20 cellular contexts compared by ENCODE assay signal in the genomic region with DNA sequence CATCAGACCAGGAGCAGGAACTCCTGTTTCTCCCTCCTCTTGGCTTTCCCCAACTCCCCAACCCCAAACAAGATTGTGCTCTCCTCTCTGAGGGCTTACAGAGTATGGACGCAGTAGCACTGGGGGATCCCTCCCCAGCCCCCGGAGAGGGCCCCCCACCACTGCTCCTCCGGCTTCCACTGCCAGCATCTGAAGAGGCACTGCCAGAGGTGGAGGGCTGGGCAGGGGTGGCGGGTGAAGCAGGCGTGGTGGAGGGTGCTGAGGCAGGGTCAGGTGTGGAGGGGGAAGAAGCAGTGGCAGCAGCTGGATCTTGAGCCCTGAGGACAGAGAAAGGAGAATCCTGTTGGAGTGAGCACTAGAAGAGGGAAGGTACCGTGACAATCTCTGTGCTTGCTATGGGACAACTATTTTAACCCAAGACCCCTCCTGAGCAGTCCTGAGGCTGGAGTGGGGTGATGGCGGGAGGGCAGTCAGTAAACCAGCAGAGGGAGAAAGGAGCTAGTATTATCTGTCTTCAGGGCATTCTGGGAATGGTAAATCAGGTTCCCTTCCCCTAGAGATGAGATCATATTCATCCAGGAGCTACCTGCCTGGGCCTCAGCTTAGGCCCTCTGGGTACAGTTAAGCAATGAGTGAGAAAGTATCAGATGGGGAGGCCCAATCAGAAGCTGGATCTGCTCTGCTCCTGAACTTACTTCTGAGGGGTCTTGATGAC. TPM values are rescaled to one million over a fixed set of nuclear protein-coding genes. Genes with fewer than 3 reads are reported as not detected.
A peak's percentile ranks its signal among the peaks of the same experiment; 100 is the strongest.
DNase-seq lines count a peak whose midpoint lies in the region; ATAC-seq, FAIRE-seq and TF ChIP-seq lines count a peak whose summit lies in the region.
"Had no signal": no experiment of that assay in that cellular context is flagged by ENCODE, and none has a peak within 500 bp of the region (broad histone marks: within the 10 kb centered on the region; RNA-seq: fewer than 3 reads in every experiment).

No MANE protein-coding gene starts in this region.

- H3K4me3 Mint-ChIP-seq in CD4-positive, alpha-beta T cell = peak overlapping the region; percentile 52
- H3K4me3 Mint-ChIP-seq in endodermal cell (peak overlapping the region; percentile 93), osteocyte (ENCODE audit: unreplicated experiment) (no peak overlapping the region)

- H3K27me3 ChIP-seq in CD4-positive, alpha-beta T cell (ENCODE audit: control insufficient read depth, insufficient read depth, low read length) = no peaks in the 10 kb centered on the region
- H3K27me3 ChIP-seq in endodermal cell (ENCODE audit: control insufficient read depth, insufficient read depth, low read length, poor library complexity, severe bottlenecking) (no peaks in the 10 kb centered on the region), pancreas (no peaks in the 10 kb centered on the region)
- H3K27me3 ChIP-seq: gastroesophageal sphincter had no signal

- H3K36me3 Mint-ChIP-seq in CD4-positive, alpha-beta T cell (ENCODE audit: low read depth) = peaks cover 40% of the 10 kb centered on the region
- H3K36me3 Mint-ChIP-seq in endodermal cell (ENCODE audit: low read depth) (peaks cover 31% of the 10 kb centered on the region), osteocyte (ENCODE audit: unreplicated experiment) (peaks cover 10% of the 10 kb centered on the region)

- H3K4me1 ChIP-seq in HEK293 (ENCODE audit: control insufficient read depth, insufficient read depth, low read length) (no peaks in the 10 kb centered on the region), endodermal cell (ENCODE audit: control insufficient read depth, insufficient read depth, low read length) (peaks cover 4% of the 10 kb centered on the region), pancreas (peaks cover 0 to 8% (median 7%) of the 10 kb centered on the region in 3 donors)

- peaks cover 35% of the 10 kb centered on the region for H3K4me1 Mint-ChIP-seq in CD4-positive, alpha-beta T cell (ENCODE audit: low read depth)
- peaks cover 20% of the 10 kb centered on the region for H3K4me1 Mint-ChIP-seq in endodermal cell
- H3K4me1 Mint-ChIP-seq in osteocyte (ENCODE audit: unreplicated experiment) = peaks cover 23% of the 10 kb centered on the region

- no peak for DNase-seq in CD4-positive, alpha-beta T cell
- no peak for DNase-seq in endodermal cell
- DNase-seq in osteocyte (ENCODE audit: extremely low spot score, unreplicated experiment) = no peak
- no peak for DNase-seq in activated CD4-positive, alpha-beta T cell treated with anti-CD3 and anti-CD28 coated beads, Interleukin-2, amount 50 U/mL, for 1 hour
- no peak for DNase-seq in dermis blood vessel endothelial cell
- no peak for DNase-seq in pancreas
- DNase-seq: kidney; naive B cell; NCI-H1417 treated with DMSO at 0.1 percent for 48 hours; NCI-H524; stimulated activated CD4-positive, alpha-beta T cell treated with anti-CD3 and anti-CD28 coated beads, Interleukin-1b, Interleukin-23, amount 100 ng/mL, for 48 hours; stimulated activated naive CD4-positive, alpha-beta T cell treated with Interleukin-2 at 50 U/mL for 16 hours had no signal

- ATAC-seq in CD4-positive, alpha-beta T cell (ENCODE audit: poor library complexity) = no peak
- no peak for ATAC-seq in pancreas
- ATAC-seq: activated CD4-positive, CD25-positive, alpha-beta regulatory T cell treated with anti-CD3 and anti-CD28 coated beads, Interleukin-2, amount 50 U/mL, for 24 hours; gastroesophageal sphincter; SK-N-SH treated with all-trans-retinoic acid at 6 μM for 48 hours had no signal

- no peak overlapping the region for H3K27ac ChIP-seq in CD4-positive, alpha-beta T cell (ENCODE audit: low read depth, low read length)
- H3K27ac ChIP-seq in HEK293 (ENCODE audit: extremely low read depth, low read depth, low read length) = no peak overlapping the region
- H3K27ac ChIP-seq in endodermal cell (ENCODE audit: low read depth, low read length) = no peak overlapping the region
- no peak overlapping the region for H3K27ac ChIP-seq in pancreas
- H3K27ac ChIP-seq: gastroesophageal sphincter had no signal

- intact Hi-C loops in CD4-positive, alpha-beta T cell (cut with DNase I, micrococcal nuclease) = loop anchor here (5.0 to 10.0 kb wide), 5 partner anchors 119 to 776 kb away; partner anchors contain the start of genes CLK2 (in 1 of the 2), GON4L (in 1 of the 2), HCN3 (in 1 of the 2) and KHDC4 (in 1 of the 2)
- intact Hi-C loops in pancreas (cut with DNase I) = no loop called here

- H3K9me3 ChIP-seq in CD4-positive, alpha-beta T cell (ENCODE audit: control insufficient read depth, low read length) = no peaks in the 10 kb centered on the region
- H3K9me3 ChIP-seq in HEK293 (ENCODE audit: control insufficient read depth, insufficient read depth, low read depth, low read length) (no peaks in the 10 kb centered on the region), endodermal cell (ENCODE audit: control insufficient read depth, low read length) (no peaks in the 10 kb centered on the region), pancreas (no peaks in the 10 kb centered on the region)
- H3K9me3 ChIP-seq: gastroesophageal sphincter had no signal

- H3K36me3 ChIP-seq in HEK293 (ENCODE audit: control insufficient read depth in 2 of 2, insufficient read depth in 1 of 2, low read length in 2 of 2) (peaks cover 8 to 44% of the 10 kb centered on the region in 2 experiments; a peak in 2 of 3 replicates), endodermal cell (ENCODE audit: control insufficient read depth, insufficient read depth, low read length) (peaks cover 45% of the 10 kb centered on the region), pancreas (no peaks in the 10 kb centered on the region)

- no peak overlapping the region for H3K9ac ChIP-seq in endodermal cell (ENCODE audit: extremely low read depth, low read length, poor library complexity, severe bottlenecking)

- no peaks in the 10 kb centered on the region for H3K9me3 Mint-ChIP-seq in CD4-positive, alpha-beta T cell
- no peaks in the 10 kb centered on the region for H3K9me3 Mint-ChIP-seq in endodermal cell
- H3K9me3 Mint-ChIP-seq in osteocyte (ENCODE audit: unreplicated experiment) = no peaks in the 10 kb centered on the region
- H3K9me3 Mint-ChIP-seq: naive B cell had no signal

- CTCF ChIA-PET in CD4-positive, alpha-beta T cell (lab: Charles Lee) = interaction anchor here (0.6 kb wide), 1 partner anchor 253 kb away, joined by 3 read pairs; no protein-coding TSS in a partner anchor
- CTCF ChIA-PET in HEK293 (lab: Yijun Ruan, JAX) = interaction anchor here (0.5 to 1.4 kb wide), 7 partner anchors 14 to 113 kb away, joined by 3 to 5 read pairs (median 3); no protein-coding TSS in a partner anchor

- H3K4me3 ChIP-seq in HEK293 (ENCODE audit: low read depth, low read length) (no peak overlapping the region), endodermal cell (ENCODE audit: low read length) (no peak overlapping the region), pancreas (no peak overlapping the region)
- H3K4me3 ChIP-seq: gastroesophageal sphincter, lung had no signal

- POLR2A ChIA-PET in CD4-positive, alpha-beta T cell (lab: Charles Lee) = interaction anchor here (0.7 kb wide), 1 partner anchor 231 kb away, joined by 3 read pairs; the partner anchor contains the start of gene SMG5
- POLR2A ChIA-PET in HEK293 (lab: Yijun Ruan, JAX) = interaction anchor here (0.9 to 1.2 kb wide), 2 partner anchors 15 to 109 kb away, joined by 3 read pairs; no protein-coding TSS in a partner anchor

- TF ChIP-seq CTCF in CD4-positive, alpha-beta T cell (IDR thresholded peaks at IDR 0.05) = no peak
- no peak for TF ChIP-seq CTCF in HEK293 (tag by site-specific recombination; IDR thresholded peaks at IDR 0.05)
- TF ChIP-seq CTCF in endodermal cell (conservative IDR thresholded peaks at IDR 0.05) = peak; percentile 25
- TF ChIP-seq CTCF in osteocyte (IDR thresholded peaks at IDR 0.05) = no peak
- no peak for TF ChIP-seq CTCF in pancreas (IDR thresholded peaks at IDR 0.05)

- no peaks in the 10 kb centered on the region for H3K27me3 Mint-ChIP-seq in CD4-positive, alpha-beta T cell
- H3K27me3 Mint-ChIP-seq in endodermal cell (ENCODE audit: insufficient read depth) = no peaks in the 10 kb centered on the region
- no peaks in the 10 kb centered on the region for H3K27me3 Mint-ChIP-seq in osteocyte (ENCODE audit: unreplicated experiment)
- H3K27me3 Mint-ChIP-seq: naive B cell had no signal

- no peak for FAIRE-seq in pancreas (lab: Jason Lieb, UNC)
- FAIRE-seq: GM18507, kidney had no signal

- 96 to 100% methylated on average over 1 to 6 of the region's 7 CpGs for WGBS in endodermal cell (ENCODE audit: insufficient coverage in 1 of 2, insufficient read length in 1 of 2), 2 experiments
- 90 to 91% methylated on average over 5 to 7 of the region's 7 CpGs for WGBS in pancreas, 2 donors

- H3K27ac Mint-ChIP-seq in CD4-positive, alpha-beta T cell = no peak overlapping the region
- H3K27ac Mint-ChIP-seq in endodermal cell (no peak overlapping the region), osteocyte (ENCODE audit: unreplicated experiment) (peak overlapping the region; percentile 18)

RNA-seq across cellular contexts. Expression of gene UBQLN4, which starts 2.4 kb away (rescaled TPM):
- 10 to 100 TPM; 10.6 to 11.9 TPM for total RNA-seq in CD4-positive, alpha-beta T cell
- total RNA-seq in endodermal cell (10 to 100 TPM; 56.4 to 62.4 TPM), osteocyte (36.4 and 36.9 TPM in 2 replicates), dermis blood vessel endothelial cell (16.3 and 23.4 TPM in 2 replicates), pancreas (10 to 100 TPM; 14.1 to 28.2 (median 16.9) TPM)
- 60.8 TPM for polyA plus RNA-seq in endodermal cell (2013, experiment 1 of 2)
- 56.6 TPM for polyA plus RNA-seq in endodermal cell (2013, experiment 2 of 2)
- 10 to 100 TPM; 18.6 to 24.4 TPM for polyA plus RNA-seq in pancreas

RNA-seq across cellular contexts. Expression of gene LAMTOR2, which starts 3.4 kb away (rescaled TPM):
- total RNA-seq in CD4-positive, alpha-beta T cell = 1 to 10 TPM; 7.0 to 8.7 TPM
- total RNA-seq in endodermal cell (100 to 1,000 TPM in 1 of 2 donors, 10 to 100 TPM in 1; 84.4 to 101 TPM), osteocyte (56.2 and 59.9 TPM in 2 replicates), dermis blood vessel endothelial cell (69.3 and 103 TPM in 2 replicates), pancreas (10 to 100 TPM; 31.7 to 40.1 (median 32.1) TPM)
- polyA plus RNA-seq in endodermal cell (2013, experiment 1 of 2) = 74.4 TPM
- polyA plus RNA-seq in endodermal cell (2013, experiment 2 of 2) = 67.3 TPM
- polyA plus RNA-seq in pancreas = 10 to 100 TPM; 59.4 to 60.1 TPM

RNA-seq across cellular contexts. Expression of gene RAB25, which starts 9.8 kb away (rescaled TPM):
- total RNA-seq in CD4-positive, alpha-beta T cell = 1 to 10 TPM in 1 of 2 experiments, under 1 TPM in 1; 0.58 to 1.3 TPM
- total RNA-seq in endodermal cell = 10 to 100 TPM; 82.0 to 84.4 TPM
- 10.3 TPM for polyA plus RNA-seq in endodermal cell (2013, experiment 1 of 2)
- polyA plus RNA-seq in endodermal cell (2013, experiment 2 of 2) = 7.8 TPM
- total RNA-seq in osteocyte = not detected in 2 replicates
- total RNA-seq in dermis blood vessel endothelial cell = not detected in 2 replicates
- 10 to 100 TPM; 29.0 to 51.1 (median 34.6) TPM for total RNA-seq in pancreas
- polyA plus RNA-seq in pancreas = 10 to 100 TPM; 56.3 to 81.6 TPM
- total RNA-seq: LHCN-M2, RPMI7951 had no signal

RNA-seq across cellular contexts. Expression of gene SSR2, which starts 30.4 kb away (rescaled TPM):
- 100 to 1,000 TPM; 223 to 225 TPM for total RNA-seq in CD4-positive, alpha-beta T cell
- total RNA-seq in endodermal cell (100 to 1,000 TPM; 193 TPM), osteocyte (283 and 284 TPM in 2 replicates), dermis blood vessel endothelial cell (516 and 723 TPM in 2 replicates), pancreas (100 to 1,000 TPM; 160 to 236 (median 202) TPM)
- polyA plus RNA-seq in endodermal cell (2013, experiment 1 of 2) = 299 TPM
- 274 TPM for polyA plus RNA-seq in endodermal cell (2013, experiment 2 of 2)
- polyA plus RNA-seq in pancreas = 100 to 1,000 TPM; 180 to 243 TPM

RNA-seq across cellular contexts. Expression of gene MEX3A, which starts 31.1 kb away (rescaled TPM):
- under 1 TPM; 0.27 to 0.36 TPM for total RNA-seq in CD4-positive, alpha-beta T cell
- total RNA-seq in endodermal cell (10 to 100 TPM; 91.8 to 94.3 TPM), osteocyte (19.8 and 20.7 TPM in 2 replicates), dermis blood vessel endothelial cell (4.8 and 8.8 TPM in 2 replicates), pancreas (1 to 10 TPM in 2 of 6 donors, under 1 TPM in 4; 0.12 to 3.1 (median 0.65) TPM)
- polyA plus RNA-seq in endodermal cell (2013, experiment 1 of 2) = 91.4 TPM
- polyA plus RNA-seq in endodermal cell (2013, experiment 2 of 2) = 89.4 TPM
- polyA plus RNA-seq in pancreas = under 1 TPM; 0.19 to 0.76 TPM

Comparison
In these comparisons a context has a peak if more than half of its experiments do, and no peak if none do; other contexts are left out.
1. RNA of gene RAB25, which starts 9.8 kb away (total RNA-seq): 82.0 to 84.4 TPM in endodermal cell and 29.0 to 51.1 TPM in pancreas; 0.58 to 1.3 TPM in CD4-positive, alpha-beta T cell, not detected in osteocyte and not detected in dermis blood vessel endothelial cell; every median in the first group is over 10 times any median in the second.
2. intact Hi-C loops: an anchor here in CD4-positive, alpha-beta T cell (5.0 to 10.0 kb wide); none called in pancreas.